Comparison of ENCODE assay signal across 14 cellular contexts in genomic region chr11:114187173-114187572, GRCh38.
DNase-seq lines count a peak whose midpoint lies in the region; ATAC-seq and TF ChIP-seq lines count a peak whose summit lies in the region.
"Had no signal": no experiment of that assay in that cellular context is flagged by ENCODE, and none has a peak within 500 bp of the region (broad histone marks: within the 10 kb centered on the region; RNA-seq: fewer than 3 reads in every experiment).

No MANE protein-coding gene starts in this region.

- H3K9me3 ChIP-seq in esophagus muscularis mucosa (no peaks in the 10 kb centered on the region), spleen (peaks cover 0 to 14% (median 3%) of the 10 kb centered on the region in 8 donors)
- H3K9me3 ChIP-seq: HAP-1 had no signal

- in situ Hi-C loops in G401 (cut with HindIII; ENCODE audit: low sequenced_read_pairs) = no loop called here

- H3K36me3 ChIP-seq in esophagus muscularis mucosa (peaks cover 33 to 85% (median 71%) of the 10 kb centered on the region in 4 donors), spleen (peaks cover 0 to 57% (median 3%) of the 10 kb centered on the region in 6 donors)
- H3K36me3 ChIP-seq: HAP-1 had no signal

- peak; percentile 69 for ATAC-seq in GM18505 (IDR thresholded peaks at IDR 0.05; ENCODE audit: unreplicated experiment)
- ATAC-seq in HG03159 (IDR thresholded peaks at IDR 0.05; ENCODE audit: unreplicated experiment) = peak; percentile 70
- no peak for ATAC-seq in HG03521 (IDR thresholded peaks at IDR 0.05; ENCODE audit: unreplicated experiment)

- H3K27ac ChIP-seq in esophagus muscularis mucosa (replicated peaks in 1 of 4) (peak overlapping the region in 3 of 4 donors; percentile 29 to 100 (median 42)), spleen (peak overlapping the region; percentile 55 to 90 (median 78))

- 66% methylated on average over 6 of the region's 7 CpGs for WGBS in esophagus muscularis mucosa
- 54 to 87% (median 76%) methylated on average over 7 of the region's 7 CpGs for WGBS in spleen, 5 donors

- H3K27me3 ChIP-seq in esophagus muscularis mucosa (no peaks in the 10 kb centered on the region), spleen (replicated peaks in 1 of 7) (no peaks in the 10 kb centered on the region)

- TF ChIP-seq POLR2A in GM18505 (IDR thresholded peaks at IDR 0.05; ENCODE audit: borderline replicate concordance, extremely low read depth, insufficient read depth, insufficient read length) = no peak
- no peak for TF ChIP-seq POLR2A in esophagus muscularis mucosa (IDR thresholded peaks at IDR 0.05; ENCODE audit: low read depth)
- no peak for TF ChIP-seq POLR2A in spleen (IDR thresholded peaks at IDR 0.05)

- TF ChIP-seq CTCF in esophagus muscularis mucosa (IDR thresholded peaks at IDR 0.05) (no peak), spleen (IDR thresholded peaks at IDR 0.05 in 8 of 11, conservative IDR thresholded peaks at IDR 0.05 in 3 of 11) (no peak)

- DNase-seq in esophagus muscularis mucosa (ENCODE audit: extremely low spot score) = no peak
- no peak for DNase-seq in spleen
- DNase-seq in dermis blood vessel endothelial cell = no peak
- DNase-seq in NCI-H526 treated with DMSO at 0.1 percent for 48 hours (lab: John Stamatoyannopoulos, UW) = no peak
- DNase-seq in G401 (ENCODE audit: low spot score) = no peak
- DNase-seq: activated T-cell treated with anti-CD3 and anti-CD28 coated beads for 4 hours, Kasumi-1, NCI-H1694, NCI-H446 treated with DMSO at 0.1 percent for 48 hours, trophoblast cell had no signal

- intact Hi-C loops in esophagus muscularis mucosa (cut with DNase I) (no loop called here), spleen (cut with DNase I; ENCODE audit: low total_unique reads) (loop anchor here (10.0 kb wide), 1 partner anchor 152 kb away; no protein-coding TSS in a partner anchor)

- no peak for TF ChIP-seq EP300 in esophagus muscularis mucosa (IDR thresholded peaks at IDR 0.05)

- H3K4me3 ChIP-seq in esophagus muscularis mucosa (no peak overlapping the region), spleen (no peak overlapping the region)
- H3K4me3 ChIP-seq: HAP-1 had no signal

- H3K4me1 ChIP-seq in esophagus muscularis mucosa (peaks cover 55 to 77% (median 68%) of the 10 kb centered on the region in 4 donors), spleen (peaks cover 0 to 72% (median 46%) of the 10 kb centered on the region in 6 donors)
- H3K4me1 ChIP-seq: HAP-1 had no signal
